Comparison of ENCODE assay signal across 26 cellular contexts in genomic region chr1:209328178-209328577, GRCh38.
"Had no signal": no experiment of that assay in that cellular context is flagged by ENCODE, and none has a peak within 500 bp of the region (broad histone marks: within the 10 kb centered on the region; RNA-seq: fewer than 3 reads in every experiment).

No MANE protein-coding gene starts in this region.

- H3K4me1 ChIP-seq: heart left ventricle, upper lobe of left lung had no signal

- ATAC-seq: heart left ventricle; left colon; naive thymus-derived CD4-positive, alpha-beta T cell; stimulated activated memory B cell treated with anti-CD40 and anti-IgM and Interleukin-4, amounts not matched to agents 10 μg/mL and 1 μg/mL and 100 μg/mL, for 72 hours; stimulated activated naive CD8-positive, alpha-beta T cell treated with anti-CD3 and anti-CD28 coated beads, Interleukin-15, amount 100 ng/mL, for 72 hours had no signal

- H3K4me2 ChIP-seq: smooth muscle cell had no signal

- H3K4me3 ChIP-seq: heart left ventricle, ovary, sigmoid colon, smooth muscle cell, upper lobe of left lung had no signal

- H3K36me3 ChIP-seq: heart left ventricle, ovary, sigmoid colon, upper lobe of left lung had no signal

- H3K27me3 ChIP-seq: heart left ventricle, ovary, sigmoid colon, upper lobe of left lung had no signal

- DNase-seq: activated CD4-positive, alpha-beta memory T cell treated with anti-CD3 and anti-CD28 coated beads for 36 hours; activated CD4-positive, alpha-beta T cell treated with anti-CD3 and anti-CD28 coated beads, Interleukin-2, amount 10 ng/mL, durations not matched to agents 24 days and 14 days; activated CD8-positive, alpha-beta memory T cell treated with anti-CD3 and anti-CD28 coated beads, Interleukin-2, amount 50 U/mL, for 4 hours; activated gamma-delta T cell; activated naive CD4-positive, alpha-beta T cell treated with anti-CD3 and anti-CD28 coated beads, Interleukin-2, amount 50 U/mL, for 16 hours; activated T-cell treated with anti-CD3 and anti-CD28 coated beads, Interleukin-2, amount 50 U/mL, for 1 hour; amniotic stem cell; central memory CD4-positive, alpha-beta T cell; heart left ventricle; hypothalamus; immature natural killer cell; kidney; left colon; midbrain; naive thymus-derived CD4-positive, alpha-beta T cell; ovary; retina; sigmoid colon; stimulated activated CD4-positive, alpha-beta T cell treated with anti-CD3 and anti-CD28 coated beads, Interleukin-1b, Interleukin-23, amount 100 ng/mL, for 48 hours; stimulated activated CD4-positive, alpha-beta T cell treated with anti-CD3 and anti-CD28 coated beads, Interleukin-4, amount 100 ng/mL, for 4 hours; stimulated activated CD8-positive, alpha-beta memory T cell treated with anti-CD3 and anti-CD28 coated beads, Interleukin-4, amount 100 ng/mL, for 48 hours; stimulated activated naive CD8-positive, alpha-beta T cell treated with anti-CD3 and anti-CD28 coated beads, Interleukin-15, amount 100 ng/mL, for 72 hours; substantia nigra; upper lobe of left lung had no signal

- H3K9me3 ChIP-seq: heart left ventricle, ovary, sigmoid colon, upper lobe of left lung had no signal

- H3K27ac ChIP-seq: heart left ventricle, ovary, sigmoid colon, upper lobe of left lung had no signal
